ENCODE assay signal across 27 cellular contexts in the genomic region with DNA sequence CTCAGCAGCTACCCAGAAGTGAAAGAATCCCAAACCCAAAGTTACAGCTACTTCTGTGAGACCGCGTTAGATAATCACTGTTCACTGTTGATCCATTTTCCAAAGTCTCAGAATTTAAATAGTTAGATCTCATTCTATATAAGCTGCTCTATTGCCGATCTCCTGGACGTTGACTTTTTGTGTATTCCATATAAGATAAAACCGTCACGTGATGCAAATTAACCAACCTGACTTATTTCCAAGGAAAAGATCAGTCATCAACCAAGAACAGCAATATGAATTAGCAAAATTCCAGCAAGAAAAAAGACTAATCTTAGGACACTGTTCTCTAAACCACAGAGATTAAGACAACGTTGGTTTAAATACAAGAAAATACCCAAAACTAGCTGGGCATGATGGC. TPM values are rescaled to one million over a fixed set of nuclear protein-coding genes. Genes with fewer than 3 reads are reported as not detected.
DNase-seq lines count a peak whose midpoint lies in the region; ATAC-seq and TF ChIP-seq lines count a peak whose summit lies in the region.
"Had no signal": no experiment of that assay in that cellular context is flagged by ENCODE, and none has a peak within 500 bp of the region (broad histone marks: within the 10 kb centered on the region; RNA-seq: fewer than 3 reads in every experiment).

No MANE protein-coding gene starts in this region.

- no peaks in the 10 kb centered on the region for H3K27me3 Mint-ChIP-seq in stimulated activated naive CD8-positive, alpha-beta T cell treated with anti-CD3 and anti-CD28 coated beads, Interleukin-15, amount 100 ng/mL, for 72 hours
- H3K27me3 Mint-ChIP-seq: activated naive CD8-positive, alpha-beta T cell treated with anti-CD3 and anti-CD28 coated beads for 36 hours; activated T-cell treated with anti-CD3 and anti-CD28 coated beads, Interleukin-2, amount 50 U/mL, for 24 hours; naive B cell had no signal

- no peak overlapping the region for H3K4me3 ChIP-seq in HEK293 (ENCODE audit: low read depth, low read length)
- no peak overlapping the region for H3K4me3 ChIP-seq in body of pancreas
- H3K4me3 ChIP-seq in neutrophil (ENCODE audit: low read depth in 1 of 2, low read length in 1 of 2): peak overlapping the region; percentile 50 to 56
- no peak overlapping the region for H3K4me3 ChIP-seq in sigmoid colon
- no peak overlapping the region for H3K4me3 ChIP-seq in lower leg skin (ENCODE audit: low read depth, poor library complexity, severe bottlenecking)
- H3K4me3 ChIP-seq: thoracic aorta had no signal

- H3K4me1 ChIP-seq in HEK293 (ENCODE audit: control insufficient read depth, insufficient read depth, low read length) (no peaks in the 10 kb centered on the region), body of pancreas (peaks cover 61% of the 10 kb centered on the region), neutrophil (ENCODE audit: control insufficient read depth in 1 of 2, insufficient read depth in 1 of 2, low read depth in 1 of 2, low read length in 1 of 2) (peaks cover 77 to 81% of the 10 kb centered on the region in 2 experiments), sigmoid colon (peaks cover 0 to 6% (median 2%) of the 10 kb centered on the region in 4 donors)

- WGBS in body of pancreas, 2 donors: 43 to 71% methylated on average over 7 of the region's 7 CpGs
- WGBS in sigmoid colon, 2 donors: 92 to 93% methylated on average over 7 of the region's 7 CpGs
- WGBS in lower leg skin, 2 donors: 88 to 91% methylated on average over 7 of the region's 7 CpGs

- intact Hi-C loops in body of pancreas (cut with DNase I) (no loop called here), sigmoid colon (cut with DNase I) (no loop called here), lower leg skin (cut with DNase I; ENCODE audit: low total_unique reads) (no loop called here)

- DNase-seq in body of pancreas: no peak
- no peak for DNase-seq in sigmoid colon
- DNase-seq in lower leg skin (ENCODE audit: low spot score in 2 of 2): no peak
- DNase-seq in stimulated activated naive CD8-positive, alpha-beta T cell treated with anti-CD3 and anti-CD28 coated beads, Interleukin-15, amount 100 ng/mL, for 72 hours: no peak
- DNase-seq: activated gamma-delta T cell; activated naive CD8-positive, alpha-beta T cell treated with anti-CD3 and anti-CD28 coated beads for 36 hours; activated T-cell treated with anti-CD3 and anti-CD28 coated beads, Interleukin-2, amount 50 U/mL, for 24 hours; anterior cingulate cortex; DND-41; effector CD4-positive, alpha-beta T cell; head of caudate nucleus; islet precursor cell; left ventricle myocardium superior; midbrain; naive B cell; NCI-H1092; NCI-H187 treated with DMSO at 0.1 percent for 48 hours; NCI-H2171; NCI-H510A; nucleus accumbens; small intestine; stimulated activated naive CD4-positive, alpha-beta T cell had no signal

- H3K36me3 ChIP-seq in HEK293 (ENCODE audit: control insufficient read depth in 2 of 2, insufficient read depth in 1 of 2, low read length in 2 of 2): peaks cover 44 to 55% of the 10 kb centered on the region in 2 experiments; a peak in 2 of 3 replicates
- peaks cover 0 to 2% of the 10 kb centered on the region in 2 donors for H3K36me3 ChIP-seq in body of pancreas (replicated peaks in 1 of 2; ENCODE audit: insufficient read depth in 1 of 2, low read depth in 2 of 2)
- H3K36me3 ChIP-seq in neutrophil: peaks cover 50% of the 10 kb centered on the region
- peaks cover 0 to 40% (median 0%) of the 10 kb centered on the region in 4 donors for H3K36me3 ChIP-seq in sigmoid colon

- no peaks in the 10 kb centered on the region for H3K9me3 ChIP-seq in HEK293 (ENCODE audit: control insufficient read depth, insufficient read depth, low read depth, low read length)
- no peaks in the 10 kb centered on the region for H3K9me3 ChIP-seq in body of pancreas
- no peaks in the 10 kb centered on the region for H3K9me3 ChIP-seq in neutrophil
- no peaks in the 10 kb centered on the region for H3K9me3 ChIP-seq in sigmoid colon
- H3K9me3 ChIP-seq: thoracic aorta had no signal

- CTCF ChIA-PET in HEK293 (lab: Yijun Ruan, JAX): no interaction called here

- H3K9me3 Mint-ChIP-seq in stimulated activated naive CD8-positive, alpha-beta T cell treated with anti-CD3 and anti-CD28 coated beads, Interleukin-15, amount 100 ng/mL, for 72 hours: no peaks in the 10 kb centered on the region
- H3K9me3 Mint-ChIP-seq: activated naive CD8-positive, alpha-beta T cell treated with anti-CD3 and anti-CD28 coated beads for 36 hours; activated T-cell treated with anti-CD3 and anti-CD28 coated beads, Interleukin-2, amount 50 U/mL, for 24 hours; naive B cell had no signal

- H3K27me3 ChIP-seq in body of pancreas: no peaks in the 10 kb centered on the region
- no peaks in the 10 kb centered on the region for H3K27me3 ChIP-seq in neutrophil
- H3K27me3 ChIP-seq in sigmoid colon: no peaks in the 10 kb centered on the region

- POLR2A ChIA-PET in HEK293 (lab: Yijun Ruan, JAX): interaction anchor here (1.3 kb wide), 1 partner anchor 8 kb away, joined by 3 read pairs; a partner anchor contains a TSS

- no peak overlapping the region for H3K4me3 Mint-ChIP-seq in stimulated activated naive CD8-positive, alpha-beta T cell treated with anti-CD3 and anti-CD28 coated beads, Interleukin-15, amount 100 ng/mL, for 72 hours
- H3K4me3 Mint-ChIP-seq: activated naive CD8-positive, alpha-beta T cell treated with anti-CD3 and anti-CD28 coated beads for 36 hours; activated T-cell treated with anti-CD3 and anti-CD28 coated beads, Interleukin-2, amount 50 U/mL, for 24 hours had no signal

- ATAC-seq in body of pancreas (no peak), GM21423 (IDR thresholded peaks at IDR 0.05; ENCODE audit: unreplicated experiment) (no peak)
- no peak for ATAC-seq in stimulated activated naive CD8-positive, alpha-beta T cell treated with anti-CD3 and anti-CD28 coated beads, Interleukin-15, amount 100 ng/mL, for 72 hours

- 0 out of 2 replicates have a peak overlapping the region, but pooled peaks have one; percentile 27 for H3K27ac ChIP-seq in HEK293 (ENCODE audit: extremely low read depth, low read depth, low read length)
- H3K27ac ChIP-seq in body of pancreas: peak overlapping the region in 3 of 4 donors; percentile 19 to 72 (median 22)
- peak overlapping the region; percentile 96 for H3K27ac ChIP-seq in neutrophil
- no peak overlapping the region for H3K27ac ChIP-seq in sigmoid colon
- H3K27ac ChIP-seq: thoracic aorta had no signal

- no peak for TF ChIP-seq EP300 in sigmoid colon (IDR thresholded peaks at IDR 0.05)

- H3K4me1 Mint-ChIP-seq in stimulated activated naive CD8-positive, alpha-beta T cell treated with anti-CD3 and anti-CD28 coated beads, Interleukin-15, amount 100 ng/mL, for 72 hours: peaks cover 3% of the 10 kb centered on the region

- H3K27ac Mint-ChIP-seq in stimulated activated naive CD8-positive, alpha-beta T cell treated with anti-CD3 and anti-CD28 coated beads, Interleukin-15, amount 100 ng/mL, for 72 hours: peak overlapping the region in 1 of 2 donors; percentile 27
- H3K27ac Mint-ChIP-seq: activated naive CD8-positive, alpha-beta T cell treated with anti-CD3 and anti-CD28 coated beads for 36 hours had no signal

- TF ChIP-seq CTCF in HEK293 (tag by site-specific recombination; IDR thresholded peaks at IDR 0.05) (no peak), body of pancreas (IDR thresholded peaks at IDR 0.05) (no peak), neutrophil (IDR thresholded peaks at IDR 0.05) (no peak), sigmoid colon (IDR thresholded peaks at IDR 0.05) (no peak), lower leg skin (IDR thresholded peaks at IDR 0.05) (no peak)

- TF ChIP-seq POLR2A in body of pancreas (IDR thresholded peaks at IDR 0.05) (no peak), sigmoid colon (IDR thresholded peaks at IDR 0.05) (no peak), lower leg skin (IDR thresholded peaks at IDR 0.05) (no peak)

TF ChIP-seq in HEK293, 187 proteins besides CTCF, POLR2A, EP300 and RAD21:
- TF ChIP-seq, protein P1, sequence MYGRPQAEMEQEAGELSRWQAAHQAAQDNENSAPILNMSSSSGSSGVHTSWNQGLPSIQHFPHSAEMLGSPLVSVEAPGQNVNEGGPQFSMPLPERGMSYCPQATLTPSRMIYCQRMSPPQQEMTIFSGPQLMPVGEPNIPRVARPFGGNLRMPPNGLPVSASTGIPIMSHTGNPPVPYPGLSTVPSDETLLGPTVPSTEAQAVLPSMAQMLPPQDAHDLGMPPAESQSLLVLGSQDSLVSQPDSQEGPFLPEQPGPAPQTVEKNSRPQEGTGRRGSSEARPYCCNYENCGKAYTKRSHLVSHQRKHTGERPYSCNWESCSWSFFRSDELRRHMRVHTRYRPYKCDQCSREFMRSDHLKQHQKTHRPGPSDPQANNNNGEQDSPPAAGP (tag by site-specific recombination; IDR thresholded peaks at IDR 0.05): no peak
- no peak for TF ChIP-seq ZNF24 (tag by site-specific recombination; IDR thresholded peaks at IDR 0.05)

RNA-seq across cellular contexts. Expression of a gene that starts 8.3 kb away (rescaled TPM):
- total RNA-seq in body of pancreas (10 to 100 TPM; 69.0 to 77.1 TPM), sigmoid colon (10 to 100 TPM; 32.7 to 38.9 (median 36.5) TPM), lower leg skin (100 to 1,000 TPM in 1 of 4 donors, 10 to 100 TPM in 3; 71.2 to 102 (median 81.3) TPM)
- polyA plus RNA-seq in sigmoid colon: 10 to 100 TPM; 31.3 to 93.2 (median 32.4) TPM

RNA-seq across cellular contexts. Expression of a gene that starts 8.4 kb away (rescaled TPM):
- total RNA-seq in body of pancreas (1 to 10 TPM; 6.5 to 9.2 TPM), sigmoid colon (10 to 100 TPM in 1 of 4 donors, 1 to 10 TPM in 3; 5.3 to 14.8 (median 7.8) TPM), lower leg skin (10 to 100 TPM; 43.7 to 57.9 (median 49.7) TPM)
- polyA plus RNA-seq in sigmoid colon: 10 to 100 TPM; 30.5 to 78.8 (median 57.1) TPM

RNA-seq across cellular contexts. Expression of a gene that starts 29.8 kb away (rescaled TPM):
- total RNA-seq in body of pancreas (1 to 10 TPM; 2.6 to 4.2 TPM), sigmoid colon (10 to 100 TPM in 1 of 4 donors, 1 to 10 TPM in 3; 4.4 to 16.6 (median 6.3) TPM), lower leg skin (10 to 100 TPM; 20.4 to 23.8 (median 22.4) TPM)
- 1 to 10 TPM; 1.2 to 9.0 (median 2.5) TPM for polyA plus RNA-seq in sigmoid colon

RNA-seq across cellular contexts. Expression of a gene that starts 30.0 kb away (rescaled TPM):
- total RNA-seq in body of pancreas (1 to 10 TPM; 3.4 to 4.9 TPM), sigmoid colon (1 to 10 TPM in 2 of 4 donors, under 1 TPM in 1, not detected in 1; 0.71 to 2.6 (median 1.4) TPM), lower leg skin (1 to 10 TPM; 2.7 to 8.4 (median 4.5) TPM)
- polyA plus RNA-seq in sigmoid colon: 10 to 100 TPM; 11.9 to 15.0 (median 15.0) TPM

RNA-seq across cellular contexts. Expression of a gene that starts 56.5 kb away (rescaled TPM):
- 10 to 100 TPM in 1 of 2 donors, 1 to 10 TPM in 1; 4.9 to 13.0 TPM for total RNA-seq in body of pancreas
- 10 to 100 TPM in 1 of 4 donors, 1 to 10 TPM in 3; 2.9 to 23.5 (median 7.2) TPM for total RNA-seq in sigmoid colon
- 10 to 100 TPM in 1 of 3 donors, 1 to 10 TPM in 2; 4.6 to 16.0 (median 4.8) TPM for polyA plus RNA-seq in sigmoid colon
- 100 to 1,000 TPM; 285 to 514 (median 315) TPM for total RNA-seq in lower leg skin
- total RNA-seq: HT1080 had no signal

Comparison
In these comparisons a context has a peak if more than half of its experiments do, and no peak if none do; other contexts are left out.
1. H3K27ac ChIP-seq: peak in HEK293 (single experiment), body of pancreas (3 of 4) and neutrophil (single experiment); none in sigmoid colon (0 of 4).
2. H3K4me3 ChIP-seq: peak in neutrophil (2 of 2); none in HEK293 (single experiment), body of pancreas (0 of 2), sigmoid colon (0 of 4) and lower leg skin (single experiment).